ENCODE assay signal across 34 cellular contexts in the genomic region with DNA sequence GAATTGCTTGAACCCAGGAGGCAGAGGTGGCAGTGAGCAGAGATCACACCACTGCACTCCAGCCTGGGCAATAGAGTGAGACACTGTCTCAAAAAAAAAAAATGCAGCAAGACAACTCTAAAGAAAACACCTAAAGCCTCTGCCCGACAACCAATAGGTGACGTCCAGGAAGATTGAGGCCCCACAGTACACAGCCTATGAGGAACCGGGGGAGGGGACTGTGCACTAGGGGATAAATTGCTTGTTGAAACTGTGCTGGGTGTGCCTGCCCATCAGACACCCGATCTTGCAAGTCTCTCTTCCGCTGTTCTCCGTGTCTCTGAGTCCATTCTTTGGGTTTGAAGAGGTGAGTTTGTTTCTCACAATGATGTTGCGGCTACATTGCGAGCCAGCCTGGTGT. TPM values are rescaled to one million over a fixed set of nuclear protein-coding genes. Genes with fewer than 3 reads are reported as not detected.
"Had no signal": no experiment of that assay in that cellular context is flagged by ENCODE, and none has a peak within 500 bp of the region (broad histone marks: within the 10 kb centered on the region; RNA-seq: fewer than 3 reads in every experiment).

No MANE protein-coding gene starts in this region.

- ATAC-seq: activated naive CD8-positive, alpha-beta T cell treated with anti-CD3 and anti-CD28 coated beads, Interleukin-2, amount 50 U/mL, for 24 hours; activated T-cell treated with anti-CD3 and anti-CD28 coated beads, Interleukin-2, amount 50 U/mL, for 4 hours; Panc1 had no signal

- H3K27ac ChIP-seq: brain microvascular endothelial cell, RWPE1, VCaP had no signal

- H3K27me3 ChIP-seq: brain microvascular endothelial cell had no signal

- H3K36me3 ChIP-seq: brain microvascular endothelial cell had no signal

- DNase-seq: activated B cell treated with CpG ODN at 0.5 μM for 24 hours; activated CD4-positive, alpha-beta memory T cell treated with anti-CD3 and anti-CD28 coated beads for 36 hours; activated CD4-positive, alpha-beta T cell treated with anti-CD3 and anti-CD28 coated beads for 4 hours; activated CD4-positive, alpha-beta T cell treated with anti-CD3 and anti-CD28 coated beads, Interleukin-2, amount 50 U/mL, for 1 hour; activated CD4-positive, CD25-positive, alpha-beta regulatory T cell treated with anti-CD3 and anti-CD28 coated beads, Interleukin-2, amount 50 U/mL, for 72 hours; activated CD8-positive, alpha-beta memory T cell treated with anti-CD3 and anti-CD28 coated beads, Interleukin-2, amount 50 U/mL, for 4 hours; activated effector memory CD4-positive, alpha-beta T cell treated with Interleukin-2 at 50 U/mL for 16 hours; activated naive CD4-positive, alpha-beta T cell treated with anti-CD3 and anti-CD28 coated beads, Interleukin-2, amount 10 ng/mL, durations not matched to agents 7 days and 5 days; activated naive CD8-positive, alpha-beta T cell treated with anti-CD3 and anti-CD28 coated beads, Interleukin-2, amount 50 U/mL, for 24 hours; activated T-cell treated with anti-CD3 and anti-CD28 coated beads for 4 hours; activated T-cell treated with anti-CD3 and anti-CD28 coated beads, Interleukin-2, amount 50 U/mL, for 4 hours; amniotic stem cell; aorta; brain microvascular endothelial cell; central memory CD4-positive, alpha-beta T cell; NCI-H1105; NCI-H1417 treated with DMSO at 0.1 percent for 48 hours; NCI-H187 treated with DMSO at 0.1 percent for 48 hours; NCI-H2081; NCI-H2171 treated with DMSO at 0.1 percent for 48 hours; NCI-H2227 treated with DMSO at 0.1 percent for 48 hours; NCI-H446; NCI-H510A treated with DMSO at 0.1 percent for 48 hours; NCI-H526 treated with DMSO at 0.1 percent for 48 hours; NCI-H774; Right ventricle myocardium superior; SW 1271; T-helper 1 cell; T-helper 2 cell; T-helper 9 cell had no signal

RNA-seq across cellular contexts. Expression of a gene that starts 58.5 kb away (rescaled TPM):
- total RNA-seq: activated B cell treated with CpG ODN at 0.5 μM for 24 hours; activated CD4-positive, alpha-beta memory T cell treated with anti-CD3 and anti-CD28 coated beads for 36 hours; MCF 10A had no signal
